In genomic region chr10:113857210-113857609, GRCh38 we compare ENCODE assay signal across 20 cellular contexts. TPM values are rescaled to one million over a fixed set of nuclear protein-coding genes. Genes with fewer than 3 reads are reported as not detected.
DNase-seq lines count a peak whose midpoint lies in the region; ATAC-seq and TF ChIP-seq lines count a peak whose summit lies in the region.
"Had no signal": no experiment of that assay in that cellular context is flagged by ENCODE, and none has a peak within 500 bp of the region (broad histone marks: within the 10 kb centered on the region; RNA-seq: fewer than 3 reads in every experiment).

No MANE protein-coding gene starts in this region.

- H3K9me3 ChIP-seq in DOHH2 (ENCODE audit: control insufficient read depth, insufficient read depth, low read length) (no peaks in the 10 kb centered on the region), HEK293 (ENCODE audit: control insufficient read depth, insufficient read depth, low read depth, low read length) (no peaks in the 10 kb centered on the region), mammary epithelial cell (replicated peaks; ENCODE audit: insufficient read depth, low read length) (no peaks in the 10 kb centered on the region), neuron (ENCODE audit: low read length) (peaks cover 12% of the 10 kb centered on the region)
- H3K9me3 ChIP-seq: thoracic aorta had no signal

- no peaks in the 10 kb centered on the region for H3K27me3 ChIP-seq in DOHH2 (ENCODE audit: control insufficient read depth, low read length)
- no peaks in the 10 kb centered on the region for H3K27me3 ChIP-seq in mammary epithelial cell (ENCODE audit: insufficient read depth, low read length)
- H3K27me3 ChIP-seq in neuron (ENCODE audit: insufficient read depth, low read length) = no peaks in the 10 kb centered on the region
- H3K27me3 ChIP-seq: brain microvascular endothelial cell had no signal

- in situ Hi-C loops in mammary epithelial cell (cut with MboI; ENCODE audit: low sequenced_read_pairs in 2 of 2) = no loop called here

- no peak for ATAC-seq in GM21367 (IDR thresholded peaks at IDR 0.05; ENCODE audit: unreplicated experiment)
- ATAC-seq: activated CD4-positive, CD25-positive, alpha-beta regulatory T cell treated with anti-CD3 and anti-CD28 coated beads, Interleukin-2, amount 50 U/mL, for 24 hours; Panc1 had no signal

- TF ChIP-seq CTCF in DOHH2 (IDR thresholded peaks at IDR 0.05; ENCODE audit: low read depth, low read length, poor library complexity, severe bottlenecking) (no peak), HEK293 (tag by site-specific recombination; IDR thresholded peaks at IDR 0.05) (no peak), mammary epithelial cell (conservative IDR thresholded peaks at IDR 0.05 in 1 of 2, IDR thresholded peaks at IDR 0.05 in 1 of 2; ENCODE audit: extremely low read depth in 1 of 2, insufficient read depth in 1 of 2, low read depth in 1 of 2, low read length in 2 of 2) (no peak)

- no peak for DNase-seq in mammary epithelial cell
- no peak for DNase-seq in anterior cingulate cortex (lab: John Stamatoyannopoulos, UW)
- DNase-seq in substantia nigra (lab: John Stamatoyannopoulos, UW) = no peak
- no peak for DNase-seq in activated naive CD4-positive, alpha-beta T cell treated with anti-CD3 and anti-CD28 coated beads for 36 hours
- DNase-seq: activated CD8-positive, alpha-beta memory T cell treated with anti-CD3 and anti-CD28 coated beads, Interleukin-2, amount 50 U/mL, for 4 hours; activated naive CD4-positive, alpha-beta T cell treated with anti-CD3 and anti-CD28 coated beads, Interleukin-2, amount 10 ng/mL, durations not matched to agents 7 days and 5 days; brain microvascular endothelial cell; naive B cell; NCI-H1930; NCI-H524; stimulated activated CD4-positive, alpha-beta T cell treated with anti-CD3 and anti-CD28 coated beads, Interleukin-2, amount 100 ng/mL, for 24 hours; T-helper 1 cell had no signal

- peak overlapping the region; percentile 20; the same call in 1 of the 2 replicates for H3K4me3 ChIP-seq in DOHH2 (ENCODE audit: low read length)
- H3K4me3 ChIP-seq in HEK293 (ENCODE audit: low read depth, low read length) = no peak overlapping the region
- no peak overlapping the region for H3K4me3 ChIP-seq in mammary epithelial cell (replicated peaks in 1 of 3; ENCODE audit: insufficient read depth in 1 of 3, low read depth in 2 of 3, low read length in 3 of 3)
- peak overlapping the region; percentile 94 for H3K4me3 ChIP-seq in neuron (ENCODE audit: low read length)
- H3K4me3 ChIP-seq: thoracic aorta had no signal

- H3K9me2 ChIP-seq in DOHH2 (replicated peaks; ENCODE audit: control insufficient read depth, low read length) = no peaks in the 10 kb centered on the region

- intact Hi-C loops in mammary epithelial cell (cut with micrococcal nuclease) = loop anchor here (10.0 kb wide), 1 partner anchor 208 kb away; no protein-coding TSS in a partner anchor
- intact Hi-C loops in activated naive CD4-positive, alpha-beta T cell treated with anti-CD3 and anti-CD28 coated beads for 36 hours (cut with micrococcal nuclease) = loop anchor here (10.0 kb wide), 1 partner anchor 638 kb away; no protein-coding TSS in a partner anchor

- no peaks in the 10 kb centered on the region for H4K20me1 ChIP-seq in DOHH2 (ENCODE audit: control insufficient read depth, insufficient read depth, low read depth, low read length)
- H4K20me1 ChIP-seq in mammary epithelial cell (ENCODE audit: insufficient read depth, low read length) = no peaks in the 10 kb centered on the region

- CTCF ChIA-PET in HEK293 (lab: Yijun Ruan, JAX) = interaction anchor here (0.6 kb wide), 1 partner anchor 639 kb away, joined by 4 read pairs; no protein-coding TSS in a partner anchor
- CTCF ChIA-PET in mammary epithelial cell (lab: Charles Lee; ENCODE audit: low non-redundant PET) = no interaction called here
- CTCF ChIA-PET in activated naive CD4-positive, alpha-beta T cell treated with anti-CD3 and anti-CD28 coated beads for 36 hours (lab: Charles Lee) = interaction anchor here (1.1 kb wide), 2 partner anchors 45 to 203 kb away, joined by 3 read pairs; no protein-coding TSS in a partner anchor

- H3F3A ChIP-seq in DOHH2 (ENCODE audit: control insufficient read depth, insufficient read depth) = peaks cover 8% of the 10 kb centered on the region; the same call in 1 of the 2 replicates

- dilution Hi-C loops in mammary epithelial cell (cut with HindIII; ENCODE audit: low sequenced_read_pairs) = no loop called here

- POLR2A ChIA-PET in HEK293 (lab: Yijun Ruan, JAX) = no interaction called here

- no peak overlapping the region for H2AFZ ChIP-seq in mammary epithelial cell (ENCODE audit: low read depth, low read length)
- H2AFZ ChIP-seq in neuron (ENCODE audit: low read depth, low read length) = no peak overlapping the region

- H3K4me1 Mint-ChIP-seq in activated naive CD4-positive, alpha-beta T cell treated with anti-CD3 and anti-CD28 coated beads for 36 hours (ENCODE audit: low read depth) = peaks cover 29% of the 10 kb centered on the region

- H3K9me3 Mint-ChIP-seq in activated naive CD4-positive, alpha-beta T cell treated with anti-CD3 and anti-CD28 coated beads for 36 hours = peaks cover 5% of the 10 kb centered on the region

- H3K27me3 Mint-ChIP-seq in activated naive CD4-positive, alpha-beta T cell treated with anti-CD3 and anti-CD28 coated beads for 36 hours (ENCODE audit: low read depth) = no peaks in the 10 kb centered on the region
- H3K27me3 Mint-ChIP-seq: activated naive CD4-positive, alpha-beta T cell treated with anti-CD3 and anti-CD28 coated beads, Interleukin-2, amount 10 ng/mL, durations not matched to agents 7 days and 5 days; naive B cell had no signal

- H3K36me3 Mint-ChIP-seq in activated naive CD4-positive, alpha-beta T cell treated with anti-CD3 and anti-CD28 coated beads for 36 hours (ENCODE audit: low read depth) = peaks cover 23% of the 10 kb centered on the region

- peaks cover 45% of the 10 kb centered on the region for H3K4me1 ChIP-seq in DOHH2 (ENCODE audit: control insufficient read depth, low read length)
- H3K4me1 ChIP-seq in HEK293 (ENCODE audit: control insufficient read depth, insufficient read depth, low read length) = peaks cover 15% of the 10 kb centered on the region
- H3K4me1 ChIP-seq in mammary epithelial cell (ENCODE audit: insufficient read depth, low read length) = peaks cover 16% of the 10 kb centered on the region
- H3K4me1 ChIP-seq in neuron (ENCODE audit: insufficient read depth, low read length) = peaks cover 37% of the 10 kb centered on the region

- peaks cover 45% of the 10 kb centered on the region for H3K36me3 ChIP-seq in DOHH2 (ENCODE audit: control insufficient read depth, low read length)
- peaks cover 28 to 41% of the 10 kb centered on the region in 2 experiments for H3K36me3 ChIP-seq in HEK293 (ENCODE audit: control insufficient read depth in 2 of 2, insufficient read depth in 1 of 2, low read length in 2 of 2)
- H3K36me3 ChIP-seq in mammary epithelial cell (ENCODE audit: insufficient read depth, low read length) = peaks cover 15% of the 10 kb centered on the region
- peaks cover 42% of the 10 kb centered on the region for H3K36me3 ChIP-seq in neuron (ENCODE audit: insufficient read depth, low read length)
- H3K36me3 ChIP-seq: thoracic aorta had no signal

- no peak overlapping the region for H3K4me3 Mint-ChIP-seq in activated naive CD4-positive, alpha-beta T cell treated with anti-CD3 and anti-CD28 coated beads for 36 hours

- peak overlapping the region; percentile 92 for H3K4me2 ChIP-seq in DOHH2 (ENCODE audit: low read length)
- H3K4me2 ChIP-seq in mammary epithelial cell (ENCODE audit: insufficient read depth, low read depth, low read length) = peak overlapping the region; percentile 86

- H3K79me2 ChIP-seq in DOHH2 (ENCODE audit: control insufficient read depth, low read length) = peaks cover 55% of the 10 kb centered on the region
- H3K79me2 ChIP-seq in mammary epithelial cell (ENCODE audit: insufficient read depth, low read length) = peaks cover 45% of the 10 kb centered on the region

- H3K27ac ChIP-seq in DOHH2 (ENCODE audit: low read depth, low read length) = no peak overlapping the region
- H3K27ac ChIP-seq in HEK293 (ENCODE audit: extremely low read depth, low read depth, low read length) = no peak overlapping the region
- no peak overlapping the region for H3K27ac ChIP-seq in mammary epithelial cell (ENCODE audit: insufficient read depth, low read depth, low read length)
- no peak overlapping the region for H3K27ac ChIP-seq in substantia nigra (ENCODE audit: low read depth, low read length, poor library complexity, severe bottlenecking)
- H3K27ac ChIP-seq: brain microvascular endothelial cell, C4-2B, thoracic aorta had no signal

- H3K9ac ChIP-seq in mammary epithelial cell (ENCODE audit: insufficient read depth, low read length) = no peak overlapping the region

- no TSS peak for BruUV-seq in mammary epithelial cell (replicated peaks; lab: Mats Ljungman, UMichigan)

- H3K27ac Mint-ChIP-seq in activated naive CD4-positive, alpha-beta T cell treated with anti-CD3 and anti-CD28 coated beads for 36 hours = no peak overlapping the region
- H3K27ac Mint-ChIP-seq: activated naive CD4-positive, alpha-beta T cell treated with anti-CD3 and anti-CD28 coated beads, Interleukin-2, amount 10 ng/mL, durations not matched to agents 7 days and 5 days had no signal

TF ChIP-seq in HEK293, 187 proteins besides CTCF, POLR2A, EP300 and RAD21:
- TF ChIP-seq ZNF660 (tag by site-specific recombination; IDR thresholded peaks at IDR 0.05) (0 out of 2 replicates have a peak, but pooled peaks have one; percentile 34), ZNF792 (tag by site-specific recombination; IDR thresholded peaks at IDR 0.05) (no peak)

RNA-seq across cellular contexts. Expression of gene NHLRC2, which starts 2.7 kb away (rescaled TPM):
- 10 to 100 TPM; 17.5 to 29.7 TPM for total RNA-seq in mammary epithelial cell
- polyA plus RNA-seq in mammary epithelial cell = 5.7 TPM
- polyA minus RNA-seq in mammary epithelial cell = 15.6 TPM
- 10 to 100 TPM; 12.6 to 13.9 TPM for total RNA-seq in activated naive CD4-positive, alpha-beta T cell treated with anti-CD3 and anti-CD28 coated beads for 36 hours

RNA-seq across cellular contexts. Expression of gene DCLRE1A, which starts 3.3 kb away (rescaled TPM):
- 1 to 10 TPM; 6.5 TPM for total RNA-seq in mammary epithelial cell
- polyA plus RNA-seq in mammary epithelial cell = 3.0 TPM
- polyA minus RNA-seq in mammary epithelial cell = 2.3 TPM
- total RNA-seq in activated naive CD4-positive, alpha-beta T cell treated with anti-CD3 and anti-CD28 coated beads for 36 hours = 1 to 10 TPM; 8.1 to 8.7 TPM

Comparison
In these comparisons a context has a peak if more than half of its experiments do, and no peak if none do; other contexts are left out.
1. H3K4me3 ChIP-seq: peak in DOHH2 (single experiment) and neuron (single experiment); none in HEK293 (single experiment) and mammary epithelial cell (0 of 3).